Comparison of ENCODE assay signal across 10 cellular contexts in genomic region chr1:156814571-156815260, GRCh38. TPM values are rescaled to one million over a fixed set of nuclear protein-coding genes. Genes with fewer than 3 reads are reported as not detected.
DNase-seq lines count a peak whose midpoint lies in the region; ATAC-seq and TF ChIP-seq lines count a peak whose summit lies in the region.
"Had no signal": no experiment of that assay in that cellular context is flagged by ENCODE, and none has a peak within 500 bp of the region (broad histone marks: within the 10 kb centered on the region; RNA-seq: fewer than 3 reads in every experiment).

No MANE protein-coding gene starts in this region.

- H3K9me3 ChIP-seq in breast epithelium (no peaks in the 10 kb centered on the region), mucosa of rectum (ENCODE audit: control insufficient read depth in 2 of 2, low read length in 2 of 2) (no peaks in the 10 kb centered on the region)

- H3K27me3 ChIP-seq in breast epithelium, result no peaks in the 10 kb centered on the region
- no peaks in the 10 kb centered on the region for H3K27me3 ChIP-seq in mucosa of rectum (ENCODE audit: control insufficient read depth in 2 of 2, insufficient read depth in 2 of 2, low read length in 2 of 2)

- TF ChIP-seq CTCF in breast epithelium (IDR thresholded peaks at IDR 0.05), result no peak

- H3K27ac ChIP-seq in breast epithelium (peak overlapping the region; percentile 12 to 88), mucosa of rectum (ENCODE audit: low read depth in 2 of 2, low read length in 2 of 2) (peak overlapping the region in 1 of 2 donors; percentile 84)

- H3K4me3 ChIP-seq in breast epithelium (peak overlapping the region in 2 of 3 donors; percentile 58 to 61), mucosa of rectum (ENCODE audit: low read length in 2 of 2) (peak overlapping the region in 1 of 2 donors; percentile 74)

- peak; percentile 43 for DNase-seq in stimulated activated naive CD4-positive, alpha-beta T cell treated with Interleukin-2 at 50 U/mL for 16 hours (lab: John Stamatoyannopoulos, UW)
- DNase-seq in stimulated activated naive CD4-positive, alpha-beta T cell (lab: John Stamatoyannopoulos, UW), result no peak
- DNase-seq in breast epithelium (ENCODE audit: low spot score in 2 of 2) (no peak), left lobe of liver (ENCODE audit: low spot score) (no peak), KBM-7 (no peak)
- DNase-seq: AML-193 had no signal

- H3K9ac ChIP-seq in mucosa of rectum (ENCODE audit: low read depth in 1 of 2, low read length in 2 of 2), result peak overlapping the region; percentile 56 to 57

- in situ Hi-C loops in KBM-7 (cut with MboI; ENCODE audit: low pct_unique_long_range_greater_than_20kb, low sequenced_read_pairs), result no loop called here

- H3K36me3 ChIP-seq in breast epithelium (no peaks in the 10 kb centered on the region), mucosa of rectum (ENCODE audit: control insufficient read depth in 2 of 2, insufficient read depth in 2 of 2, low read length in 2 of 2) (no peaks in the 10 kb centered on the region)

- intact Hi-C loops in breast epithelium (cut with DNase I; ENCODE audit: low total_unique reads), result no loop called here

- ATAC-seq in left lobe of liver, result no peak
- no peak for ATAC-seq in GM19455 (IDR thresholded peaks at IDR 0.05; ENCODE audit: unreplicated experiment)
- ATAC-seq in GM21717 (IDR thresholded peaks at IDR 0.05; ENCODE audit: unreplicated experiment), result no peak

- TF ChIP-seq POLR2A in breast epithelium (IDR thresholded peaks at IDR 0.05), result no peak

- H3K4me1 ChIP-seq in breast epithelium (no peaks in the 10 kb centered on the region), mucosa of rectum (ENCODE audit: control insufficient read depth in 2 of 2, insufficient read depth in 2 of 2, low read length in 2 of 2) (peaks cover 16 to 18% of the 10 kb centered on the region in 2 donors)

RNA-seq across cellular contexts. Expression of gene SH2D2A, which starts 1.9 kb away (rescaled TPM):
- total RNA-seq in breast epithelium (1 to 10 TPM in 2 of 3 donors, not detected in 1; 4.6 to 5.4 TPM), left lobe of liver (0.78 TPM)
- total RNA-seq: fibroblast of lung had no signal

RNA-seq across cellular contexts. Expression of gene INSRR, which starts 44.2 kb away (rescaled TPM):
- under 1 TPM in 2 of 3 donors, not detected in 1; 0.15 to 0.33 TPM for total RNA-seq in breast epithelium
- total RNA-seq in left lobe of liver, result not detected
- total RNA-seq: fibroblast of lung had no signal

RNA-seq across cellular contexts. Expression of gene NTRK1, which starts 45.9 kb away (rescaled TPM):
- total RNA-seq in breast epithelium (1 to 10 TPM in 1 of 3 donors, under 1 TPM in 2; 0.16 to 4.9 (median 0.73) TPM), left lobe of liver (not detected)
- total RNA-seq: fibroblast of lung had no signal

RNA-seq across cellular contexts. Expression of gene PRCC, which starts 47.4 kb away (rescaled TPM):
- total RNA-seq in breast epithelium (10 to 100 TPM; 21.6 to 35.9 (median 24.9) TPM), left lobe of liver (19.3 TPM)
